ENCODE assay signal across 1 cellular context in genomic region chr16:15942901-15943690, GRCh38.
TF ChIP-seq lines count a peak whose summit lies in the region.

No MANE protein-coding gene starts in this region.

TF ChIP-seq in K562, 482 proteins besides CTCF, POLR2A, EP300 and RAD21 (continues in another document):
- TF ChIP-seq POLR3G (IDR thresholded peaks at IDR 0.05; ENCODE audit: extremely low read depth, insufficient read length, insufficient replicate concordance) (no peak), FOS (IDR thresholded peaks at IDR 0.05; ENCODE audit: extremely low read depth, insufficient read length) (no peak), NFXL1 (CRISPR knock-in tag; IDR thresholded peaks at IDR 0.05) (no peak), ZNF444 (CRISPR knock-in tag; IDR thresholded peaks at IDR 0.05) (no peak), SMAD1 (IDR thresholded peaks at IDR 0.05; ENCODE audit: low read depth, low read length, partially characterized antibody) (no peak), TSHZ1 (CRISPR knock-in tag; IDR thresholded peaks at IDR 0.05) (no peak), PHB (CRISPR knock-in tag; IDR thresholded peaks at IDR 0.05) (no peak), ZBTB11 (CRISPR knock-in tag; IDR thresholded peaks at IDR 0.05) (0 out of 6 replicates have a peak, but pooled peaks of 1 of the 3 experiments have one; percentile 51), SMAD3 (CRISPR knock-in tag; conservative IDR thresholded peaks at IDR 0.05) (no peak), ESRRA (IDR thresholded peaks at IDR 0.05; ENCODE audit: borderline replicate concordance, low read depth) (no peak), ZBTB17 (CRISPR knock-in tag; IDR thresholded peaks at IDR 0.05) (no peak), USF1 (CRISPR knock-in tag; IDR thresholded peaks at IDR 0.05) (no peak), THAP12 (CRISPR knock-in tag; IDR thresholded peaks at IDR 0.05) (no peak), E2F5 (CRISPR knock-in tag; IDR thresholded peaks at IDR 0.05) (no peak), SMARCE1 (IDR thresholded peaks at IDR 0.05) (peak; percentile 49; the same call in 1 of the 2 replicates), ZFP36 (IDR thresholded peaks at IDR 0.05; ENCODE audit: low read depth, low read length, partially characterized antibody) (peak; percentile 18), ARID4B (CRISPR knock-in tag; IDR thresholded peaks at IDR 0.05) (no peak), HMBOX1 (IDR thresholded peaks at IDR 0.05) (peak; percentile 48), PTBP1 (IDR thresholded peaks at IDR 0.05; ENCODE audit: low read depth, low read length) (no peak), TOE1 (IDR thresholded peaks at IDR 0.05; ENCODE audit: borderline replicate concordance) (0 out of 2 replicates have a peak, but pooled peaks have one; percentile 25), TOE1 (CRISPR knock-in tag; IDR thresholded peaks at IDR 0.05; ENCODE audit: borderline replicate concordance, low read depth) (no peak), CEBPZ (IDR thresholded peaks at IDR 0.05; ENCODE audit: borderline replicate concordance, low read depth, low read length) (no peak), ZNF609 (CRISPR knock-in tag; IDR thresholded peaks at IDR 0.05; ENCODE audit: borderline replicate concordance) (no peak), ARID2 (IDR thresholded peaks at IDR 0.05) (0 out of 2 replicates have a peak, but pooled peaks have one; percentile 15), PCBP1 (IDR thresholded peaks at IDR 0.05; ENCODE audit: low read depth, low read length, poor library complexity, severe bottlenecking) (no peak)
